In the genomic region with DNA sequence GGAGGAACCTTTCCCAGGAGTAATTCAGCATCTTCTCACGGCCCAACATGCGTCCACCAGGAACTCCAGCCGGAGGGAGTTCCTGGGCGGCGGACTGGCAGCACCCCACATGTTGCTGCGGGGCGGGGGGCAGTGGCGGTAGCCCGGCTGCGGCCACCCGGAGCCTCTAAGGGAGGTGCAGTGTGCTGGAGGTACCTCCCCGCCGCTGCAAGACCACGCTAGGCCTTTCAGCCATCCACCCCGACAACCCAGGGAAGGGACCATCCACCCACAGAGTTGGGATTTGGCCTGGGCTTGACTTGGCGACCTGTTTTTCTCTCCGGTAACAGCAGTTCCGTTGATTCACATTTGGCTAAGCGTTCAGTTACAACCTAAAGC, we compare ENCODE assay signal across 10 cellular contexts. TPM values are rescaled to one million over a fixed set of nuclear protein-coding genes. Genes with fewer than 3 reads are reported as not detected.
A peak's percentile ranks its signal among the peaks of the same experiment; 100 is the strongest.
DNase-seq lines count a peak whose midpoint lies in the region; ATAC-seq and TF ChIP-seq lines count a peak whose summit lies in the region.
"Had no signal": no experiment of that assay in that cellular context is flagged by ENCODE, and none has a peak within 500 bp of the region (broad histone marks: within the 10 kb centered on the region; RNA-seq: fewer than 3 reads in every experiment).

No MANE protein-coding gene starts in this region.

- H3F3A ChIP-seq in GM23248 (ENCODE audit: insufficient read depth), result no peaks in the 10 kb centered on the region

- no peaks in the 10 kb centered on the region for H3K9me2 ChIP-seq in GM23248 (ENCODE audit: insufficient read depth)

- H3K4me1 ChIP-seq in GM23248 (ENCODE audit: insufficient read depth) (no peaks in the 10 kb centered on the region), SJSA1 (replicated peaks) (peaks cover 17% of the 10 kb centered on the region), sigmoid colon (peaks cover 0 to 23% (median 13%) of the 10 kb centered on the region in 4 donors)

- no peaks in the 10 kb centered on the region for H3K79me2 ChIP-seq in GM23248 (ENCODE audit: insufficient read depth)

- peak overlapping the region; percentile 89 for H2AFZ ChIP-seq in GM23248

- H4K20me1 ChIP-seq in GM23248 (ENCODE audit: insufficient read depth), result no peaks in the 10 kb centered on the region

- no peaks in the 10 kb centered on the region for H3K9me3 ChIP-seq in GM23248 (ENCODE audit: low read depth)
- 0 out of 2 replicates have a peak, but pooled peaks cover 3% of the 10 kb centered on the region for H3K9me3 ChIP-seq in SJSA1 (replicated peaks)
- H3K9me3 ChIP-seq in sigmoid colon, result no peaks in the 10 kb centered on the region

- H3K27ac ChIP-seq in GM23248 (no peak overlapping the region), SJSA1 (peak overlapping the region; percentile 40; the same call in 1 of the 2 replicates), sigmoid colon (peak overlapping the region in 2 of 4 donors; percentile 31 to 64)

- in situ Hi-C loops in GM23248 (cut with MboI), result loop anchor here (25.0 kb wide), 1 partner anchor 231 kb away; no protein-coding TSS in a partner anchor

- TF ChIP-seq EP300 in sigmoid colon (IDR thresholded peaks at IDR 0.05), result no peak

- TF ChIP-seq POLR2A in sigmoid colon (IDR thresholded peaks at IDR 0.05), result no peak

- 6 to 7% methylated on average over 11 to 19 of the region's 19 CpGs for WGBS in GM23248 (ENCODE audit: low coverage in 1 of 2, low lambda C conversion rate in 2 of 2, missing lambda C conversion rate in 2 of 2), 2 experiments
- WGBS in sigmoid colon, 2 donors, result 3 to 4% methylated on average over 19 of the region's 19 CpGs

- peak overlapping the region; percentile 55 for H3K9ac ChIP-seq in GM23248

- peak overlapping the region; percentile 82 for H3K4me2 ChIP-seq in GM23248 (ENCODE audit: unreplicated experiment)

- intact Hi-C loops in sigmoid colon (cut with DNase I), result loop anchor here (5.0 to 10.0 kb wide), 2 partner anchors 234 to 1151 kb away; no protein-coding TSS in a partner anchor

- H3K4me3 ChIP-seq in GM23248 (peak overlapping the region; percentile 77), SJSA1 (peak overlapping the region; percentile 97), sigmoid colon (peak overlapping the region; percentile 41 to 75 (median 66))

- peak; percentile 34 for DNase-seq in GM23248
- no peak for DNase-seq in SJSA1 (ENCODE audit: low read depth in 1 of 2, low spot score in 2 of 2)
- peak; percentile 11 for DNase-seq in hepatic stellate cell (ENCODE audit: low spot score)
- no peak for DNase-seq in sigmoid colon
- DNase-seq in HuH-7 (ENCODE audit: low spot score), result no peak
- DNase-seq in occipital lobe (lab: John Stamatoyannopoulos, UW), result no peak
- no peak for DNase-seq in kidney tubule cell (ENCODE audit: low spot score)
- DNase-seq: MV-4-11; stimulated activated naive CD8-positive, alpha-beta T cell treated with anti-CD3 and anti-CD28 coated beads, Interleukin-15, Interleukin-2, amounts not matched to agents 100 U/mL and 50 U/mL, for 24 hours had no signal

- no peak for ATAC-seq in GM18511 (IDR thresholded peaks at IDR 0.05; ENCODE audit: unreplicated experiment)

- no peak for TF ChIP-seq CTCF in sigmoid colon (IDR thresholded peaks at IDR 0.05)

- H3K36me3 ChIP-seq in GM23248 (ENCODE audit: low read depth), result no peaks in the 10 kb centered on the region
- H3K36me3 ChIP-seq in SJSA1, result peaks cover 7% of the 10 kb centered on the region
- H3K36me3 ChIP-seq in sigmoid colon, result no peaks in the 10 kb centered on the region

- peaks cover 9% of the 10 kb centered on the region; the same call in 1 of the 2 replicates for H3K27me3 ChIP-seq in GM23248 (replicated peaks; ENCODE audit: insufficient read depth)
- H3K27me3 ChIP-seq in SJSA1 (replicated peaks), result no peaks in the 10 kb centered on the region
- H3K27me3 ChIP-seq in sigmoid colon, result peaks cover 0 to 8% (median 7%) of the 10 kb centered on the region in 3 donors

RNA-seq across cellular contexts. Expression of gene LYPD6, which starts 0.6 kb away (rescaled TPM):
- 3.9 TPM in 2 replicates for total RNA-seq in GM23248 (2014; rRNA removed; shearing (Covaris generic))
- polyA plus RNA-seq in GM23248 (2016; fragmentation: Nextera tagmentation; extraction: Ambion mirVana) (2.3 and 2.6 TPM in 2 replicates), sigmoid colon (1 to 10 TPM; 1.0 to 1.8 (median 1.2) TPM)
- 9.0 and 15.0 TPM in 2 replicates for total RNA-seq in SJSA1 (2014; rRNA removed; shearing (Covaris generic))
- total RNA-seq in sigmoid colon (1 to 10 TPM; 1.1 to 2.0 (median 1.4) TPM), occipital lobe (14.3 TPM)

Comparison
In these comparisons a context has a peak if more than half of its experiments do, and no peak if none do; other contexts are left out.
1. DNase-seq: peak in GM23248 (single experiment) and hepatic stellate cell (single experiment); none in SJSA1 (0 of 2), sigmoid colon (single experiment), HuH-7 (single experiment), occipital lobe (single experiment) and kidney tubule cell (single experiment).
2. Peak in every context shown above with its lines, with median percentiles within 50 percentile points of each other: H3K4me3 ChIP-seq.